In the genomic region with DNA sequence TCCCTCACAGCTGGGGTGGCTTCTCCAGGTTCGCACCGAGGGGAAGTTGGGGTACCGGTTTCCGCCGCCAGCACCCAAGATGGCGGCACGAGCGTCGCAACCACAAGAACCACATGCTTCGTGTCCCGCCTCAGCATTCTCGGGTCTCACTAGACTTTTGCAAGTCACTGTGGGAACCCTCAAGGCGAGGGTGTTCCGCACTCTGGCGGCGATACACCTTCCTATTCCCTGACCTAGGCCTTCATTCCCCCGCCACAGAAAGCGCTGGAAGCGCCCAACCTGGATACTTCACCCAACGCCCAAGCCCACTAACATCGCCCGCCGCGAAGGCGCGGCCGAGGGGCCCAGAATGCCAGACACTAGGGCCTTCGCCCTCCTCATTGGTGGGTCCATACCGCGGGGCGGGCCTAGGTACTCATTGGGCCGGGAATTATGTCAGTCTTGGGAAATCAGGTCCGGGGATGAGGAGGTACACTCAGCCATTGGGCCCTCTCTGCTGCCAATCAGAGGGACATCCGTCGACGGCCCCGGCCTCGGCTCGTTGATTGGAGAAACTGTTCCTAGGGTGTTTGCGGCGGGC, we compare ENCODE assay signal across 1 cellular context.
TF ChIP-seq lines count a peak whose summit lies in the region.

No MANE protein-coding gene starts in this region.

TF ChIP-seq in HepG2, 621 proteins besides CTCF, POLR2A, EP300 and RAD21 (continued from another document and continues in another):
- TF ChIP-seq, protein P1, sequence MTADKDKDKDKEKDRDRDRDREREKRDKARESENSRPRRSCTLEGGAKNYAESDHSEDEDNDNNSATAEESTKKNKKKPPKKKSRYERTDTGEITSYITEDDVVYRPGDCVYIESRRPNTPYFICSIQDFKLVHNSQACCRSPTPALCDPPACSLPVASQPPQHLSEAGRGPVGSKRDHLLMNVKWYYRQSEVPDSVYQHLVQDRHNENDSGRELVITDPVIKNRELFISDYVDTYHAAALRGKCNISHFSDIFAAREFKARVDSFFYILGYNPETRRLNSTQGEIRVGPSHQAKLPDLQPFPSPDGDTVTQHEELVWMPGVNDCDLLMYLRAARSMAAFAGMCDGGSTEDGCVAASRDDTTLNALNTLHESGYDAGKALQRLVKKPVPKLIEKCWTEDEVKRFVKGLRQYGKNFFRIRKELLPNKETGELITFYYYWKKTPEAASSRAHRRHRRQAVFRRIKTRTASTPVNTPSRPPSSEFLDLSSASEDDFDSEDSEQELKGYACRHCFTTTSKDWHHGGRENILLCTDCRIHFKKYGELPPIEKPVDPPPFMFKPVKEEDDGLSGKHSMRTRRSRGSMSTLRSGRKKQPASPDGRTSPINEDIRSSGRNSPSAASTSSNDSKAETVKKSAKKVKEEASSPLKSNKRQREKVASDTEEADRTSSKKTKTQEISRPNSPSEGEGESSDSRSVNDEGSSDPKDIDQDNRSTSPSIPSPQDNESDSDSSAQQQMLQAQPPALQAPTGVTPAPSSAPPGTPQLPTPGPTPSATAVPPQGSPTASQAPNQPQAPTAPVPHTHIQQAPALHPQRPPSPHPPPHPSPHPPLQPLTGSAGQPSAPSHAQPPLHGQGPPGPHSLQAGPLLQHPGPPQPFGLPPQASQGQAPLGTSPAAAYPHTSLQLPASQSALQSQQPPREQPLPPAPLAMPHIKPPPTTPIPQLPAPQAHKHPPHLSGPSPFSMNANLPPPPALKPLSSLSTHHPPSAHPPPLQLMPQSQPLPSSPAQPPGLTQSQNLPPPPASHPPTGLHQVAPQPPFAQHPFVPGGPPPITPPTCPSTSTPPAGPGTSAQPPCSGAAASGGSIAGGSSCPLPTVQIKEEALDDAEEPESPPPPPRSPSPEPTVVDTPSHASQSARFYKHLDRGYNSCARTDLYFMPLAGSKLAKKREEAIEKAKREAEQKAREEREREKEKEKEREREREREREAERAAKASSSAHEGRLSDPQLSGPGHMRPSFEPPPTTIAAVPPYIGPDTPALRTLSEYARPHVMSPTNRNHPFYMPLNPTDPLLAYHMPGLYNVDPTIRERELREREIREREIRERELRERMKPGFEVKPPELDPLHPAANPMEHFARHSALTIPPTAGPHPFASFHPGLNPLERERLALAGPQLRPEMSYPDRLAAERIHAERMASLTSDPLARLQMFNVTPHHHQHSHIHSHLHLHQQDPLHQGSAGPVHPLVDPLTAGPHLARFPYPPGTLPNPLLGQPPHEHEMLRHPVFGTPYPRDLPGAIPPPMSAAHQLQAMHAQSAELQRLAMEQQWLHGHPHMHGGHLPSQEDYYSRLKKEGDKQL (CRISPR knock-in tag; IDR thresholded peaks at IDR 0.05; ENCODE audit: low read depth) = no peak
- TF ChIP-seq TEF (CRISPR knock-in tag; IDR thresholded peaks at IDR 0.05) = no peak
- TF ChIP-seq ZNF614 (CRISPR knock-in tag; IDR thresholded peaks at IDR 0.05; ENCODE audit: borderline replicate concordance) = no peak
- no peak for TF ChIP-seq MIER3 (CRISPR knock-in tag; IDR thresholded peaks at IDR 0.05; ENCODE audit: borderline replicate concordance)
- TF ChIP-seq ELF4 (CRISPR knock-in tag; IDR thresholded peaks at IDR 0.05; ENCODE audit: borderline replicate concordance) = no peak
- peak; percentile 87 for TF ChIP-seq CSRNP1 (CRISPR knock-in tag; IDR thresholded peaks at IDR 0.05)
- TF ChIP-seq, protein P2, sequence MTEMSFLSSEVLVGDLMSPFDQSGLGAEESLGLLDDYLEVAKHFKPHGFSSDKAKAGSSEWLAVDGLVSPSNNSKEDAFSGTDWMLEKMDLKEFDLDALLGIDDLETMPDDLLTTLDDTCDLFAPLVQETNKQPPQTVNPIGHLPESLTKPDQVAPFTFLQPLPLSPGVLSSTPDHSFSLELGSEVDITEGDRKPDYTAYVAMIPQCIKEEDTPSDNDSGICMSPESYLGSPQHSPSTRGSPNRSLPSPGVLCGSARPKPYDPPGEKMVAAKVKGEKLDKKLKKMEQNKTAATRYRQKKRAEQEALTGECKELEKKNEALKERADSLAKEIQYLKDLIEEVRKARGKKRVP (CRISPR knock-in tag; IDR thresholded peaks at IDR 0.05) = no peak
- no peak for TF ChIP-seq TFAP4 (IDR thresholded peaks at IDR 0.05; ENCODE audit: borderline replicate concordance, low read depth)
- peak; percentile 72; the same call in 1 of the 2 replicates for TF ChIP-seq BATF2 (CRISPR knock-in tag; IDR thresholded peaks at IDR 0.05)
- TF ChIP-seq, protein P3, sequence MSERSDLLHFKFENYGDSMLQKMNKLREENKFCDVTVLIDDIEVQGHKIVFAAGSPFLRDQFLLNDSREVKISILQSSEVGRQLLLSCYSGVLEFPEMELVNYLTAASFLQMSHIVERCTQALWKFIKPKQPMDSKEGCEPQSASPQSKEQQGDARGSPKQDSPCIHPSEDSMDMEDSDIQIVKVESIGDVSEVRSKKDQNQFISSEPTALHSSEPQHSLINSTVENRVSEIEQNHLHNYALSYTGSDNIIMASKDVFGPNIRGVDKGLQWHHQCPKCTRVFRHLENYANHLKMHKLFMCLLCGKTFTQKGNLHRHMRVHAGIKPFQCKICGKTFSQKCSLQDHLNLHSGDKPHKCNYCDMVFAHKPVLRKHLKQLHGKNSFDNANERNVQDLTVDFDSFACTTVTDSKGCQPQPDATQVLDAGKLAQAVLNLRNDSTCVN (CRISPR knock-in tag; IDR thresholded peaks at IDR 0.05; ENCODE audit: borderline replicate concordance) = no peak
- TF ChIP-seq AHDC1 (CRISPR knock-in tag; IDR thresholded peaks at IDR 0.05; ENCODE audit: borderline replicate concordance) = peak; percentile 58
- TF ChIP-seq RBM22 (optimal IDR thresholded peaks at IDR 0.05; ENCODE audit: low read length) = no peak
- TF ChIP-seq HIC2 (CRISPR knock-in tag; IDR thresholded peaks at IDR 0.05; ENCODE audit: low read depth) = peak; percentile 30; the same call in 1 of the 2 replicates
- TF ChIP-seq ZNF713 (CRISPR knock-in tag; IDR thresholded peaks at IDR 0.05) = no peak
- TF ChIP-seq ZNF616 (CRISPR knock-in tag; IDR thresholded peaks at IDR 0.05; ENCODE audit: low read depth) = no peak; the same call in 1 of the 2 replicates
- TF ChIP-seq ZNF780A (CRISPR knock-in tag; IDR thresholded peaks at IDR 0.05) = 0 out of 2 replicates have a peak, but pooled peaks have one; percentile 45
- peak; percentile 88 for TF ChIP-seq HOXA3 (CRISPR knock-in tag; IDR thresholded peaks at IDR 0.05)
- TF ChIP-seq SRSF1 (optimal IDR thresholded peaks at IDR 0.05; ENCODE audit: low read depth, low read length) = no peak
- TF ChIP-seq, protein P4, sequence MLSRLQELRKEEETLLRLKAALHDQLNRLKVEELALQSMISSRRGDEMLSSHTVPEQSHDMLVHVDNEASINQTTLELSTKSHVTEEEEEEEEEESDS (CRISPR knock-in tag; IDR thresholded peaks at IDR 0.05; ENCODE audit: borderline replicate concordance) = no peak
- no peak for TF ChIP-seq ZXDC (CRISPR knock-in tag; IDR thresholded peaks at IDR 0.05)
- TF ChIP-seq ZNF362 (CRISPR knock-in tag; IDR thresholded peaks at IDR 0.05; ENCODE audit: borderline replicate concordance) = no peak
- peak; percentile 68; the same call in 1 of the 2 replicates for TF ChIP-seq CBFB (CRISPR knock-in tag; IDR thresholded peaks at IDR 0.05)
- no peak for TF ChIP-seq EZH2 (conservative IDR thresholded peaks at IDR 0.05; ENCODE audit: low read depth, low read length)
